31 cellular contexts compared by ENCODE assay signal in genomic region chr10:71523756-71524155, GRCh38.
"Had no signal": no experiment of that assay in that cellular context is flagged by ENCODE, and none has a peak within 500 bp of the region (broad histone marks: within the 10 kb centered on the region; RNA-seq: fewer than 3 reads in every experiment).

No MANE protein-coding gene starts in this region.

- H3K27me3 ChIP-seq: ascending aorta, breast epithelium had no signal

- H3K4me3 ChIP-seq: ascending aorta, breast epithelium had no signal

- H3K4me1 Mint-ChIP-seq: activated B cell treated with CpG ODN at 0.5 μM for 24 hours; activated CD4-positive, alpha-beta memory T cell treated with anti-CD3 and anti-CD28 coated beads, Interleukin-2, amount 10 ng/mL, durations not matched to agents 7 days and 5 days; activated CD4-positive, alpha-beta T cell treated with anti-CD3 and anti-CD28 coated beads, Interleukin-2, amount 10 ng/mL, durations not matched to agents 24 days and 14 days; activated CD8-positive, alpha-beta memory T cell treated with anti-CD3 and anti-CD28 coated beads, Interleukin-2, amount 10 ng/mL, durations not matched to agents 7 days and 5 days; activated naive CD4-positive, alpha-beta T cell treated with anti-CD3 and anti-CD28 coated beads, Interleukin-2, amount 10 ng/mL, durations not matched to agents 7 days and 5 days; activated naive CD4-positive, alpha-beta T cell treated with anti-CD3 and anti-CD28 coated beads, Interleukin-2, amount 50 U/mL, for 24 hours; activated naive CD8-positive, alpha-beta T cell treated with anti-CD3 and anti-CD28 coated beads, Interleukin-2, amount 10 ng/mL, durations not matched to agents 7 days and 5 days; activated naive CD8-positive, alpha-beta T cell treated with anti-CD3 and anti-CD28 coated beads, Interleukin-2, amount 50 U/mL, for 24 hours; T-helper 17 cell had no signal

- H3K36me3 Mint-ChIP-seq: activated CD8-positive, alpha-beta memory T cell treated with anti-CD3 and anti-CD28 coated beads, Interleukin-2, amount 10 ng/mL, durations not matched to agents 7 days and 5 days; activated naive CD4-positive, alpha-beta T cell treated with anti-CD3 and anti-CD28 coated beads, Interleukin-2, amount 10 ng/mL, durations not matched to agents 7 days and 5 days; activated naive CD4-positive, alpha-beta T cell treated with anti-CD3 and anti-CD28 coated beads, Interleukin-2, amount 50 U/mL, for 24 hours; activated naive CD8-positive, alpha-beta T cell; activated naive CD8-positive, alpha-beta T cell treated with anti-CD3 and anti-CD28 coated beads, Interleukin-2, amount 10 ng/mL, durations not matched to agents 7 days and 5 days had no signal

- H3K27ac ChIP-seq: ascending aorta, brain microvascular endothelial cell, breast epithelium, VCaP had no signal

- H3K9me3 ChIP-seq: ascending aorta, breast epithelium had no signal

- DNase-seq: activated B cell treated with CpG ODN at 0.5 μM for 24 hours; activated CD4-positive, alpha-beta memory T cell treated with anti-CD3 and anti-CD28 coated beads, Interleukin-2, amount 10 ng/mL, durations not matched to agents 7 days and 5 days; activated CD4-positive, alpha-beta T cell treated with anti-CD3 and anti-CD28 coated beads for 4 hours; activated CD4-positive, alpha-beta T cell treated with anti-CD3 and anti-CD28 coated beads, Interleukin-2, amount 10 ng/mL, durations not matched to agents 24 days and 14 days; activated CD4-positive, alpha-beta T cell treated with anti-CD3 and anti-CD28 coated beads, Interleukin-2, amount 50 U/mL, for 1 hour; activated CD4-positive, alpha-beta T cell treated with anti-CD3 and anti-CD28 coated beads, Interleukin-2, amount 50 U/mL, for 4 hours; activated CD4-positive, CD25-positive, alpha-beta regulatory T cell treated with anti-CD3 and anti-CD28 coated beads, Interleukin-2, amount 50 U/mL, for 72 hours; activated CD8-positive, alpha-beta memory T cell treated with anti-CD3 and anti-CD28 coated beads for 24 hours; activated CD8-positive, alpha-beta memory T cell treated with anti-CD3 and anti-CD28 coated beads, Interleukin-2, amount 10 ng/mL, durations not matched to agents 7 days and 5 days; activated CD8-positive, alpha-beta memory T cell treated with anti-CD3 and anti-CD28 coated beads, Interleukin-2, amount 50 U/mL, for 48 hours; activated CD8-positive, alpha-beta T cell treated with anti-CD3 and anti-CD28 coated beads, Interleukin-2, amount 10 ng/mL, durations not matched to agents 7 days and 5 days; activated effector memory CD4-positive, alpha-beta T cell treated with Interleukin-2 at 50 U/mL for 16 hours; activated gamma-delta T cell; activated naive CD4-positive, alpha-beta T cell treated with anti-CD3 and anti-CD28 coated beads, Interleukin-2, amount 10 ng/mL, durations not matched to agents 7 days and 5 days; activated naive CD4-positive, alpha-beta T cell treated with Interleukin-2 at 50 U/mL for 16 hours; activated naive CD8-positive, alpha-beta T cell treated with anti-CD3 and anti-CD28 coated beads, Interleukin-2, amount 10 ng/mL, durations not matched to agents 7 days and 5 days; activated naive CD8-positive, alpha-beta T cell treated with anti-CD3 and anti-CD28 coated beads, Interleukin-2, amount 50 U/mL, for 24 hours; activated T-cell treated with anti-CD3 and anti-CD28 coated beads, Interleukin-2, amount 50 U/mL, for 24 hours; activated T-cell treated with anti-CD3 and anti-CD28 coated beads, Interleukin-2, amount 50 U/mL, for 48 hours; amygdala; anterior cingulate cortex; brain microvascular endothelial cell; central memory CD4-positive, alpha-beta T cell; T-helper 17 cell had no signal

- H3K4me1 ChIP-seq: ascending aorta, breast epithelium had no signal

- H3K9me3 Mint-ChIP-seq: activated B cell treated with CpG ODN at 0.5 μM for 24 hours; activated CD4-positive, alpha-beta memory T cell treated with anti-CD3 and anti-CD28 coated beads, Interleukin-2, amount 10 ng/mL, durations not matched to agents 7 days and 5 days; activated CD4-positive, alpha-beta T cell treated with anti-CD3 and anti-CD28 coated beads, Interleukin-2, amount 10 ng/mL, durations not matched to agents 24 days and 14 days; activated naive CD4-positive, alpha-beta T cell treated with anti-CD3 and anti-CD28 coated beads, Interleukin-2, amount 10 ng/mL, durations not matched to agents 7 days and 5 days; activated naive CD4-positive, alpha-beta T cell treated with anti-CD3 and anti-CD28 coated beads, Interleukin-2, amount 50 U/mL, for 24 hours; activated naive CD8-positive, alpha-beta T cell treated with anti-CD3 and anti-CD28 coated beads, Interleukin-2, amount 10 ng/mL, durations not matched to agents 7 days and 5 days; activated naive CD8-positive, alpha-beta T cell treated with anti-CD3 and anti-CD28 coated beads, Interleukin-2, amount 50 U/mL, for 24 hours; activated T-cell treated with anti-CD3 and anti-CD28 coated beads, Interleukin-2, amount 50 U/mL, for 24 hours; activated T-helper 2 cell treated with anti-CD3 and anti-CD28 coated beads, Interferon-gamma antibody, Interleukin-2, Interleukin-4, amounts not matched to agents 10 μg/mL and 5 μg/mL and 100 μg/mL, durations not matched to agents 14 hours and 24 hours and 36 hours had no signal

- H3K36me3 ChIP-seq: ascending aorta, brain microvascular endothelial cell, breast epithelium had no signal

- H3K4me3 Mint-ChIP-seq: activated B cell treated with CpG ODN at 0.5 μM for 24 hours; activated CD4-positive, alpha-beta memory T cell treated with anti-CD3 and anti-CD28 coated beads, Interleukin-2, amount 10 ng/mL, durations not matched to agents 7 days and 5 days; activated CD4-positive, alpha-beta T cell treated with anti-CD3 and anti-CD28 coated beads, Interleukin-2, amount 10 ng/mL, durations not matched to agents 24 days and 14 days; activated CD8-positive, alpha-beta memory T cell treated with anti-CD3 and anti-CD28 coated beads, Interleukin-2, amount 10 ng/mL, durations not matched to agents 7 days and 5 days; activated CD8-positive, alpha-beta T cell treated with anti-CD3 and anti-CD28 coated beads, Interleukin-2, amount 10 ng/mL, durations not matched to agents 7 days and 5 days; activated naive CD4-positive, alpha-beta T cell treated with anti-CD3 and anti-CD28 coated beads, Interleukin-2, amount 10 ng/mL, durations not matched to agents 7 days and 5 days; activated naive CD4-positive, alpha-beta T cell treated with anti-CD3 and anti-CD28 coated beads, Interleukin-2, amount 50 U/mL, for 24 hours; activated naive CD8-positive, alpha-beta T cell; activated naive CD8-positive, alpha-beta T cell treated with anti-CD3 and anti-CD28 coated beads, Interleukin-2, amount 10 ng/mL, durations not matched to agents 7 days and 5 days; activated naive CD8-positive, alpha-beta T cell treated with anti-CD3 and anti-CD28 coated beads, Interleukin-2, amount 50 U/mL, for 24 hours; activated T-cell treated with anti-CD3 and anti-CD28 coated beads, Interleukin-2, amount 50 U/mL, for 24 hours; T-helper 17 cell had no signal

- H3K27ac Mint-ChIP-seq: activated B cell treated with CpG ODN at 0.5 μM for 24 hours; activated CD4-positive, alpha-beta memory T cell treated with anti-CD3 and anti-CD28 coated beads, Interleukin-2, amount 10 ng/mL, durations not matched to agents 7 days and 5 days; activated CD8-positive, alpha-beta memory T cell treated with anti-CD3 and anti-CD28 coated beads, Interleukin-2, amount 10 ng/mL, durations not matched to agents 7 days and 5 days; activated CD8-positive, alpha-beta T cell treated with anti-CD3 and anti-CD28 coated beads, Interleukin-2, amount 10 ng/mL, durations not matched to agents 7 days and 5 days; activated naive CD4-positive, alpha-beta T cell treated with anti-CD3 and anti-CD28 coated beads, Interleukin-2, amount 10 ng/mL, durations not matched to agents 7 days and 5 days; activated naive CD4-positive, alpha-beta T cell treated with anti-CD3 and anti-CD28 coated beads, Interleukin-2, amount 50 U/mL, for 24 hours; activated naive CD8-positive, alpha-beta T cell; activated naive CD8-positive, alpha-beta T cell treated with anti-CD3 and anti-CD28 coated beads, Interleukin-2, amount 10 ng/mL, durations not matched to agents 7 days and 5 days; activated naive CD8-positive, alpha-beta T cell treated with anti-CD3 and anti-CD28 coated beads, Interleukin-2, amount 50 U/mL, for 24 hours; activated T-cell treated with anti-CD3 and anti-CD28 coated beads, Interleukin-2, amount 50 U/mL, for 24 hours; activated T-helper 2 cell treated with anti-CD3 and anti-CD28 coated beads, Interferon-gamma antibody, Interleukin-2, Interleukin-4, amounts not matched to agents 10 μg/mL and 5 μg/mL and 100 μg/mL, durations not matched to agents 14 hours and 24 hours and 36 hours had no signal

- FAIRE-seq: TTC549 had no signal
